17 cellular contexts compared by ENCODE assay signal in the genomic region with DNA sequence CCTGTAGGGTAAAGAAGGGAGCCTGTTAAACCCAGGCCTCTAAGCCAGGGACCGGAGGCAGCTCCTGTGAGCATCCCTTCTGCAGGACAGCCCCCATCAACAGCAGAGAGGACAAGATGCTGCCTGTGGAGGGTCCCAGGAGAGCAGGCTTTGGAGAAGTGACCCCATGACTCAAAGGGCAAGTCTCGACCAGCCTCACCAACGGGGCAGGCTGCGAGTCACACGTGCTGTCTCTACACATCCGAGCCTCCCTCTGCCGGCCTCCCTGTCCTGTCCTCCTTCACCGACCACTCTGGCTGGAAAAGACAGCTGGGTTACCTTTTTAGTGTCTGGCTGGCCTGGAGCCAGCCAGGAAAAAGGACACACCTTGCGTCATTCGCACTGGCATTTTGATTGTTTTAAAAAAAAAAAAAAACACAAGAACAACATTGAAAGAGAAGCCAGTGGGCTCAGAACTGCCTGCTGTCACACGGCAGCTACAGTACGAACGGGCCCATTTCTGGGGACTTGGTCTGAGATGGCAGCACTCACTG.
"Had no signal": no experiment of that assay in that cellular context is flagged by ENCODE, and none has a peak within 500 bp of the region (broad histone marks: within the 10 kb centered on the region; RNA-seq: fewer than 3 reads in every experiment).

No MANE protein-coding gene starts in this region.

- H3K4me3 ChIP-seq: coronary artery, lung, psoas muscle, uterus had no signal

- H3K27ac Mint-ChIP-seq: activated T-helper 17 cell treated with anti-CD3 and anti-CD28 coated beads, Interleukin-2, amount 50 U/mL, for 72 hours; T-cell had no signal

- H3K4me1 Mint-ChIP-seq: activated T-helper 17 cell treated with anti-CD3 and anti-CD28 coated beads, Interleukin-2, amount 50 U/mL, for 72 hours had no signal

- H3K4me1 ChIP-seq: psoas muscle, uterus had no signal

- H3K9me3 Mint-ChIP-seq: activated T-helper 17 cell treated with anti-CD3 and anti-CD28 coated beads, Interleukin-2, amount 50 U/mL, for 72 hours; T-cell had no signal

- H3K27ac ChIP-seq: coronary artery, epithelial cell of prostate, psoas muscle, uterus, VCaP had no signal

- H3K27me3 ChIP-seq: uterus had no signal

- ATAC-seq: activated T-helper 17 cell treated with anti-CD3 and anti-CD28 coated beads, Interleukin-2, amount 50 U/mL, for 72 hours; left cardiac atrium; naive thymus-derived CD4-positive, alpha-beta T cell; psoas muscle; T-cell had no signal

- H3K36me3 ChIP-seq: uterus had no signal

- H3K9me3 ChIP-seq: psoas muscle, uterus had no signal

- H3K36me3 Mint-ChIP-seq: naive thymus-derived CD4-positive, alpha-beta T cell; T-cell had no signal

- H3K4me3 Mint-ChIP-seq: activated T-helper 17 cell treated with anti-CD3 and anti-CD28 coated beads, Interleukin-2, amount 50 U/mL, for 72 hours; naive thymus-derived CD4-positive, alpha-beta T cell; T-cell had no signal

- DNase-seq: activated naive CD4-positive, alpha-beta T cell treated with anti-CD3 and anti-CD28 coated beads, Interleukin-2, amount 50 U/mL, for 16 hours; central memory CD4-positive, alpha-beta T cell; effector CD8-positive, alpha-beta T cell; hippocampal formation; left cardiac atrium; naive thymus-derived CD4-positive, alpha-beta T cell; occipital lobe; psoas muscle; stimulated activated CD4-positive, alpha-beta T cell treated with anti-CD3 and anti-CD28 coated beads, Interleukin-4, amount 100 ng/mL, for 1 hour; T-cell; T1000; uterus had no signal

- H3K27me3 Mint-ChIP-seq: activated T-helper 17 cell treated with anti-CD3 and anti-CD28 coated beads, Interleukin-2, amount 50 U/mL, for 72 hours; naive thymus-derived CD4-positive, alpha-beta T cell; T-cell had no signal
